ENCODE assay signal across 8 cellular contexts in the genomic region with DNA sequence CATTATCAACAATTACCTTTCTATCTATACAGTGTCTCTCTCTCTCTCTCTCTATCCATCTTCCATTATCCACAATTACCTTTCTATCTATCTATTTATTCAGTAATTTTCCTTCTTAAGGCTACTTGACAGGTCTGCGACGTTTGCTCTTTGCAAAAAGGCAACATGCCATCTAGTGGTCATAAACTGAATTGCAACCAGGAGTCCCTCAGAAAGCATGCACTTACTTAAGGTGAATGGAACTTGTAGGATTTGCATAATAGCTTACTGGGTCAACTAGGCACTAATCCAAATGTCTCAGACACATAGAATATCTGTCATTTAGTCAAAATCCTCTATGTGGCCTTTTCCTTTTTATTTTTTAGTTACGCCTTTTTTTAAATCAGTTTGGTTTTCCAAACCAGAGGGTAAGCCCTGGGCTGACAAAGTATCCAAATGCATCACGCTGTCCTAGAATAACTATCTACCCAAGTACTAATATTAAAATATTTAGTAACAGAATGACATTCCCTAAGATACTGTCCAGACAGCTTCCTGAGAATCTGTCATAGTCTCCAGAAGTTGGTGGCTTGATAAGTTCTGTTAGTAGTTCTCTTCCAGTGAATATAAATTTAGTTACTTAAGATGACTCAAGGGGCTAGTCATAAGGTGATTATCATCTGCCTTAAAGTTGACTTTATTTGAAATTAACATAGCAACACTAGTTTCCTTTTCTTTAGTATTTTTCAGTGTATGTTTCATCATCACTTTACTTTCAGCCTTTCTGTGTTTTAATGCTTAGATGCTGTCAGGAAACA.
A peak's percentile ranks its signal among the peaks of the same experiment; 100 is the strongest.
DNase-seq lines count a peak whose midpoint lies in the region; ATAC-seq and TF ChIP-seq lines count a peak whose summit lies in the region.

No MANE protein-coding gene starts in this region.

- no peak overlapping the region for H3K4me3 Mint-ChIP-seq in naive B cell

- H3K27ac Mint-ChIP-seq in naive B cell = no peak overlapping the region

- DNase-seq in DMS53 treated with DMSO at 0.1 percent for 48 hours (lab: John Stamatoyannopoulos, UW; ENCODE audit: unreplicated experiment) (peak; percentile 87), NCI-H2196 (lab: John Stamatoyannopoulos, UW; ENCODE audit: unreplicated experiment) (peak; percentile 82), naive B cell (peak; percentile 47), cortex of kidney (lab: John Stamatoyannopoulos, UW) (no peak)

- ATAC-seq in GM19438 (IDR thresholded peaks at IDR 0.05; ENCODE audit: low read depth, unreplicated experiment) (peak; percentile 99), HG03378 (IDR thresholded peaks at IDR 0.05; ENCODE audit: unreplicated experiment) (peak; percentile 99), esophagus mucosa (peak; percentile 64), naive B cell (ENCODE audit: low read depth in 2 of 2) (peak; percentile 69 to 70)

- peaks cover 0 to 14% (median 2%) of the 10 kb centered on the region in 7 donors for H3K9me3 Mint-ChIP-seq in naive B cell

- no peaks in the 10 kb centered on the region for H3K36me3 Mint-ChIP-seq in naive B cell

- peaks cover 0 to 14% (median 0%) of the 10 kb centered on the region in 3 donors for H3K27me3 Mint-ChIP-seq in naive B cell

- TF ChIP-seq CTCF in VCaP (conservative IDR thresholded peaks at IDR 0.05) = peak; percentile 98

- no peak overlapping the region for H3K27ac ChIP-seq in VCaP

- no peaks in the 10 kb centered on the region for H3K4me1 Mint-ChIP-seq in naive B cell
